In the genomic region with DNA sequence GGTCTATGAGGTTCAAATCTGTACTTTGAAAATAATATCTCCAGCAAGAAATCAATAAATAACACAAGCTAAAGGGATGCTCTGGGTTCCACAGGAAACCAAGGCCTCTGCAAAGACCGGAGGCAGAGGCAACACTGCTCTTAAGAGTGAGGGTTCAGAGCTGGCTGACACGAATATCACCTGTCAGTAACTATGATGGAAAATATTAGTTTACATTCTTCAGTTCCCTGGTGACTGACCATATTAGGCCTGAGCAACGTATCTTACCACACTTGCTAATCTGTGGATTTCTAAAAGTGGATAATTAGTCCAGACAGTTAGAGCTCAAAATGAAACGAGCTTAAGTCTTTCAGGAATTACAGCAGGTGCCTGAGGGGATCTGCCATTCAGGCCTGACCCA, we compare ENCODE assay signal across 18 cellular contexts.
DNase-seq lines count a peak whose midpoint lies in the region; ATAC-seq and TF ChIP-seq lines count a peak whose summit lies in the region.
"Had no signal": no experiment of that assay in that cellular context is flagged by ENCODE, and none has a peak within 500 bp of the region (broad histone marks: within the 10 kb centered on the region; RNA-seq: fewer than 3 reads in every experiment).

No MANE protein-coding gene starts in this region.

- H3K4me1 ChIP-seq in trophoblast cell (ENCODE audit: control insufficient read depth in 1 of 2, insufficient read depth in 2 of 2, low read length in 2 of 2), result peaks cover 8 to 10% of the 10 kb centered on the region in 2 experiments
- H3K4me1 ChIP-seq: adrenal gland, Caco-2, sigmoid colon, testis had no signal

- no peak overlapping the region for H3K4me3 ChIP-seq in trophoblast cell (ENCODE audit: low read depth, low read length)
- H3K4me3 ChIP-seq: adrenal gland, GM12878, K562, sigmoid colon, testis had no signal

- H4K12ac ChIP-seq in trophoblast cell (ENCODE audit: low read depth, low read length), result no peak overlapping the region

- no peak overlapping the region for H2BK5ac ChIP-seq in trophoblast cell (ENCODE audit: low read depth, low read length, poor library complexity)

- H3K4ac ChIP-seq in trophoblast cell (ENCODE audit: low read depth, low read length), result no peak overlapping the region

- H2BK120ac ChIP-seq in trophoblast cell (ENCODE audit: insufficient read depth, low read length, poor library complexity), result no peak overlapping the region

- no peaks in the 10 kb centered on the region for H3K9me3 Mint-ChIP-seq in type B pancreatic cell
- no peaks in the 10 kb centered on the region for H3K9me3 Mint-ChIP-seq in activated T-helper 2 cell treated with anti-CD3 and anti-CD28 coated beads, Interferon-gamma antibody, Interleukin-2, Interleukin-4, amounts not matched to agents 10 μg/mL and 5 μg/mL and 100 μg/mL, durations not matched to agents 14 hours and 24 hours and 36 hours
- H3K9me3 Mint-ChIP-seq: T-cell had no signal

- H3K4me1 Mint-ChIP-seq in type B pancreatic cell (ENCODE audit: unreplicated experiment), result peaks cover 10% of the 10 kb centered on the region
- no peaks in the 10 kb centered on the region for H3K4me1 Mint-ChIP-seq in activated T-helper 2 cell treated with anti-CD3 and anti-CD28 coated beads, Interferon-gamma antibody, Interleukin-2, Interleukin-4, amounts not matched to agents 10 μg/mL and 5 μg/mL and 100 μg/mL, durations not matched to agents 14 hours and 24 hours and 36 hours (ENCODE audit: low read depth)
- H3K4me1 Mint-ChIP-seq: T-cell had no signal

- WGBS in trophoblast cell (ENCODE audit: extremely low coverage, insufficient coverage, insufficient read length), result no CpG with 5 or more reads among the region's 4 CpGs

- no peak overlapping the region for H2AFZ ChIP-seq in trophoblast cell (ENCODE audit: insufficient read depth, low read length, poor library complexity)

- H3K79me2 ChIP-seq in trophoblast cell (ENCODE audit: control insufficient read depth, insufficient read depth, low read length, poor library complexity), result no peaks in the 10 kb centered on the region

- no peak overlapping the region for H3K9ac ChIP-seq in trophoblast cell (ENCODE audit: low read length)

- no peaks in the 10 kb centered on the region for H3K36me3 ChIP-seq in trophoblast cell (ENCODE audit: control insufficient read depth in 1 of 2, insufficient read depth in 2 of 2, low read length in 2 of 2)
- H3K36me3 ChIP-seq: adrenal gland, sigmoid colon had no signal

- H2BK12ac ChIP-seq in trophoblast cell (ENCODE audit: low read length), result peak overlapping the region; percentile 74

- H4K8ac ChIP-seq in trophoblast cell (ENCODE audit: low read depth, low read length), result no peak overlapping the region

- DNase-seq in trophoblast cell (peak; percentile 30 to 64), type B pancreatic cell (ENCODE audit: extremely low spot score, unreplicated experiment) (no peak), NCI-H1092 (lab: John Stamatoyannopoulos, UW) (no peak), SW480 (ENCODE audit: low spot score) (no peak)
- no peak for DNase-seq in activated T-helper 2 cell treated with anti-CD3 and anti-CD28 coated beads, Interferon-gamma antibody, Interleukin-2, Interleukin-4, amounts not matched to agents 10 μg/mL and 5 μg/mL and 100 μg/mL, durations not matched to agents 14 hours and 24 hours and 36 hours (ENCODE audit: low spot score)
- DNase-seq: adrenal gland; Caco-2; central memory CD4-positive, alpha-beta T cell; NCI-H1105; sigmoid colon; stimulated activated CD4-positive, alpha-beta T cell treated with anti-CD3 and anti-CD28 coated beads, Interleukin-2, amount 100 ng/mL, for 48 hours; T-cell; testis had no signal

- no peak overlapping the region for H3K4me3 Mint-ChIP-seq in type B pancreatic cell
- H3K4me3 Mint-ChIP-seq in activated T-helper 2 cell treated with anti-CD3 and anti-CD28 coated beads, Interferon-gamma antibody, Interleukin-2, Interleukin-4, amounts not matched to agents 10 μg/mL and 5 μg/mL and 100 μg/mL, durations not matched to agents 14 hours and 24 hours and 36 hours (ENCODE audit: low read depth), result no peak overlapping the region
- H3K4me3 Mint-ChIP-seq: T-cell had no signal

- no peak overlapping the region for H3K23ac ChIP-seq in trophoblast cell (ENCODE audit: low read length)

- H3K36me3 Mint-ChIP-seq in type B pancreatic cell, result no peaks in the 10 kb centered on the region
- no peaks in the 10 kb centered on the region for H3K36me3 Mint-ChIP-seq in activated T-helper 2 cell treated with anti-CD3 and anti-CD28 coated beads, Interferon-gamma antibody, Interleukin-2, Interleukin-4, amounts not matched to agents 10 μg/mL and 5 μg/mL and 100 μg/mL, durations not matched to agents 14 hours and 24 hours and 36 hours (ENCODE audit: low read depth)
- H3K36me3 Mint-ChIP-seq: T-cell had no signal

- H3K27ac ChIP-seq in trophoblast cell (ENCODE audit: low read depth, low read length), result no peak overlapping the region
- H3K27ac ChIP-seq: adrenal gland, sigmoid colon, testis had no signal

- H4K91ac ChIP-seq in trophoblast cell (ENCODE audit: low read depth, low read length), result peak overlapping the region; percentile 25

- no peak overlapping the region for H3K14ac ChIP-seq in trophoblast cell (ENCODE audit: low read length)

- no peaks in the 10 kb centered on the region for H3K27me3 Mint-ChIP-seq in type B pancreatic cell
- no peaks in the 10 kb centered on the region for H3K27me3 Mint-ChIP-seq in activated T-helper 2 cell treated with anti-CD3 and anti-CD28 coated beads, Interferon-gamma antibody, Interleukin-2, Interleukin-4, amounts not matched to agents 10 μg/mL and 5 μg/mL and 100 μg/mL, durations not matched to agents 14 hours and 24 hours and 36 hours (ENCODE audit: low read depth)

- H3K4me2 ChIP-seq in trophoblast cell (ENCODE audit: low read length), result no peak overlapping the region

- no peak for TF ChIP-seq CTCF in type B pancreatic cell (conservative IDR thresholded peaks at IDR 0.05)

- H2AK5ac ChIP-seq in trophoblast cell (ENCODE audit: low read length), result no peak overlapping the region

- peaks cover 4% of the 10 kb centered on the region for H3K79me1 ChIP-seq in trophoblast cell (ENCODE audit: low read length)

- no peak overlapping the region for H3K18ac ChIP-seq in trophoblast cell (ENCODE audit: low read length)

- H3K27ac Mint-ChIP-seq in type B pancreatic cell, result no peak overlapping the region
- no peak overlapping the region for H3K27ac Mint-ChIP-seq in activated T-helper 2 cell treated with anti-CD3 and anti-CD28 coated beads, Interferon-gamma antibody, Interleukin-2, Interleukin-4, amounts not matched to agents 10 μg/mL and 5 μg/mL and 100 μg/mL, durations not matched to agents 14 hours and 24 hours and 36 hours
- H3K27ac Mint-ChIP-seq: T-cell had no signal

- intact Hi-C loops in activated T-helper 2 cell treated with anti-CD3 and anti-CD28 coated beads, Interferon-gamma antibody, Interleukin-2, Interleukin-4, amounts not matched to agents 10 μg/mL and 5 μg/mL and 100 μg/mL, durations not matched to agents 14 hours and 24 hours and 36 hours (cut with micrococcal nuclease), result no loop called here

- no peaks in the 10 kb centered on the region for H3K27me3 ChIP-seq in trophoblast cell (ENCODE audit: insufficient read depth, low read length)
- H3K27me3 ChIP-seq: adrenal gland, sigmoid colon, testis had no signal

- ATAC-seq in GM19351 (IDR thresholded peaks at IDR 0.05; ENCODE audit: unreplicated experiment) (peak; percentile 58), HG02678 (IDR thresholded peaks at IDR 0.05; ENCODE audit: unreplicated experiment) (peak; percentile 56), HG03521 (IDR thresholded peaks at IDR 0.05; ENCODE audit: unreplicated experiment) (peak; percentile 55)
- ATAC-seq: GM12878, K562, T-cell had no signal

- no peaks in the 10 kb centered on the region for H3K9me3 ChIP-seq in trophoblast cell (ENCODE audit: insufficient read depth, low read depth, low read length)
- H3K9me3 ChIP-seq: adrenal gland, Caco-2, sigmoid colon, testis had no signal

Comparison
In these comparisons a context has a peak if more than half of its experiments do, and no peak if none do; other contexts are left out.
1. DNase-seq: peak in trophoblast cell (2 of 2); none in type B pancreatic cell (single experiment), NCI-H1092 (single experiment), SW480 (single experiment) and activated T-helper 2 cell treated with anti-CD3 and anti-CD28 coated beads, Interferon-gamma antibody, Interleukin-2, Interleukin-4, amounts not matched to agents 10 μg/mL and 5 μg/mL and 100 μg/mL, durations not matched to agents 14 hours and 24 hours and 36 hours (single experiment).
2. Peak in every context shown above with its lines, with median percentiles within 50 percentile points of each other: ATAC-seq.